ENCODE assay signal across 9 cellular contexts in genomic region chr9:89522261-89522978, GRCh38. TPM values are rescaled to one million over a fixed set of nuclear protein-coding genes. Genes with fewer than 3 reads are reported as not detected.
DNase-seq lines count a peak whose midpoint lies in the region; ATAC-seq and TF ChIP-seq lines count a peak whose summit lies in the region.
"Had no signal": no experiment of that assay in that cellular context is flagged by ENCODE, and none has a peak within 500 bp of the region (broad histone marks: within the 10 kb centered on the region; RNA-seq: fewer than 3 reads in every experiment).

No MANE protein-coding gene starts in this region.

- no peaks in the 10 kb centered on the region for H3K9me3 ChIP-seq in A673 (ENCODE audit: low read depth, low read length, poor library complexity, severe bottlenecking)
- H3K9me3 ChIP-seq: body of pancreas had no signal

- peak; percentile 87 for ATAC-seq in GM19467 (IDR thresholded peaks at IDR 0.05; ENCODE audit: unreplicated experiment)
- peak; percentile 85 for ATAC-seq in HG03558 (IDR thresholded peaks at IDR 0.05; ENCODE audit: extremely low read depth, unreplicated experiment)
- ATAC-seq: body of pancreas had no signal

- BruUV-seq in A673 (replicated peaks; lab: Mats Ljungman, UMichigan), result no TSS peak

- CTCF ChIA-PET in A673 (lab: Charles Lee), result no interaction called here

- intact Hi-C loops in A673 (cut with micrococcal nuclease; ENCODE audit: unreplicated experiment), result no loop called here

- H3K36me3 ChIP-seq in A673 (ENCODE audit: insufficient read depth, low read length, poor library complexity, severe bottlenecking), result no peaks in the 10 kb centered on the region

- no peaks in the 10 kb centered on the region for H3K27me3 ChIP-seq in A673 (replicated peaks; ENCODE audit: insufficient read depth, low read depth, low read length, poor library complexity)
- H3K27me3 ChIP-seq: body of pancreas had no signal

- DNase-seq in CD1c-positive myeloid dendritic cell (ENCODE audit: extremely low spot score), result peak; percentile 86
- DNase-seq in activated CD4-positive, CD25-positive, alpha-beta regulatory T cell treated with anti-CD3 and anti-CD28 coated beads, Interleukin-2, amount 50 U/mL, for 72 hours, result peak; percentile 61
- peak; percentile 3 for DNase-seq in fibroblast of villous mesenchyme (ENCODE audit: low read depth)
- DNase-seq in stimulated activated naive CD4-positive, alpha-beta T cell (lab: John Stamatoyannopoulos, UW), result peak; percentile 60 to 89 (median 79)
- no peak for DNase-seq in A673 (ENCODE audit: low spot score)
- no peak for DNase-seq in NCI-H1436 treated with DMSO at 0.1 percent for 48 hours (lab: John Stamatoyannopoulos, UW)

- H3K4me1 ChIP-seq in A673 (ENCODE audit: insufficient read depth, low read length, poor library complexity, severe bottlenecking), result no peaks in the 10 kb centered on the region

- no peak overlapping the region for H3K27ac ChIP-seq in A673 (ENCODE audit: low read depth, low read length, poor library complexity, severe bottlenecking)
- H3K27ac ChIP-seq: body of pancreas had no signal

- TF ChIP-seq CTCF in fibroblast of villous mesenchyme (IDR thresholded peaks at IDR 0.05; ENCODE audit: insufficient read depth, low read depth, low read length) (no peak), A673 (conservative IDR thresholded peaks at IDR 0.05; ENCODE audit: low read depth, low read length) (no peak)

- POLR2A ChIA-PET in A673 (lab: Charles Lee; ENCODE audit: low non-redundant PET), result no interaction called here

- no peak overlapping the region for H3K4me3 ChIP-seq in fibroblast of villous mesenchyme (ENCODE audit: low read depth, low read length)
- no peak overlapping the region for H3K4me3 ChIP-seq in A673 (ENCODE audit: low read depth, low read length, poor library complexity, severe bottlenecking)
- H3K4me3 ChIP-seq: body of pancreas had no signal

RNA-seq across cellular contexts. Expression of gene SEMA4D, which starts 24.5 kb away (rescaled TPM):
- total RNA-seq in fibroblast of villous mesenchyme, result 0.43 and 1.6 TPM in 2 replicates
- total RNA-seq in A673 (2021), result 14.2 and 16.7 TPM in 2 replicates

Comparison
In these comparisons a context has a peak if more than half of its experiments do, and no peak if none do; other contexts are left out.
1. DNase-seq: peak in CD1c-positive myeloid dendritic cell (single experiment), activated CD4-positive, CD25-positive, alpha-beta regulatory T cell treated with anti-CD3 and anti-CD28 coated beads, Interleukin-2, amount 50 U/mL, for 72 hours (single experiment), fibroblast of villous mesenchyme (single experiment) and stimulated activated naive CD4-positive, alpha-beta T cell (6 of 6); none in A673 (single experiment) and NCI-H1436 treated with DMSO at 0.1 percent for 48 hours (single experiment).